21 cellular contexts compared by ENCODE assay signal in the genomic region with DNA sequence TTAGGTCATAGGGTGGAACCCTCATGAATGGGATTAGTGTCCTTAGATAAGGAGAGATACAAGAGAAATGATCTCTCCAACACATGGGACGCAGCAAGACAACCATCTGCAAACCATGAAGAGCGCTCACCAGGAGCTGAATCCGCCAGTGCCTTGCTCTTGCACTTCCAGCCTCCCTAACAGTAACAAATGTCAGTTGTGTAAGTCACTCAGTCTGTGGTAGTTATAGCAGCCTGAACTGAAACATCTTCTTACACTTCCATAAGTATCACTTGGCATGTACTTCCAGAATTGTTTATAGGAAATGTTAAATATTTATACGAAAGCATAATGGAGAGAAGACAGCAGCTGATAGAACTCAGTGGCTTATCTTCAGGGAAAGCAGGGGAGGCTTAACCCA.
"Had no signal": no experiment of that assay in that cellular context is flagged by ENCODE, and none has a peak within 500 bp of the region (broad histone marks: within the 10 kb centered on the region; RNA-seq: fewer than 3 reads in every experiment).

No MANE protein-coding gene starts in this region.

- H3K27ac ChIP-seq: brain microvascular endothelial cell, colonic mucosa, parathyroid adenoma, right lobe of liver, thoracic aorta, upper lobe of right lung had no signal

- H3K27ac Mint-ChIP-seq: activated naive CD4-positive, alpha-beta T cell treated with anti-CD3 and anti-CD28 coated beads for 36 hours; nephron; stimulated activated naive B cell treated with anti-CD40 and anti-IgM and Interleukin-4, amounts not matched to agents 10 μg/mL and 1 μg/mL and 100 μg/mL, for 72 hours had no signal

- H3K4me3 ChIP-seq: colonic mucosa, esophagus squamous epithelium, lung, right lobe of liver, thoracic aorta, upper lobe of right lung had no signal

- H3K9me3 Mint-ChIP-seq: activated naive CD4-positive, alpha-beta T cell treated with anti-CD3 and anti-CD28 coated beads for 36 hours; activated T-cell treated with anti-CD3 and anti-CD28 coated beads, Interleukin-2, amount 50 U/mL, for 4 hours; central memory CD8-positive, alpha-beta T cell; nephron; stimulated activated naive B cell treated with anti-CD40 and anti-IgM and Interleukin-4, amounts not matched to agents 10 μg/mL and 1 μg/mL and 100 μg/mL, for 72 hours had no signal

- DNase-seq: activated CD4-positive, alpha-beta T cell treated with anti-CD3 and anti-CD28 coated beads, Interleukin-2, amount 50 U/mL, for 1 hour; activated CD8-positive, alpha-beta memory T cell treated with anti-CD3 and anti-CD28 coated beads, Interleukin-2, amount 50 U/mL, for 4 hours; activated naive CD4-positive, alpha-beta T cell treated with anti-CD3 and anti-CD28 coated beads for 36 hours; activated T-cell treated with anti-CD3 and anti-CD28 coated beads, Interleukin-2, amount 50 U/mL, for 4 hours; brain microvascular endothelial cell; colonic mucosa; esophagus squamous epithelium; foreskin fibroblast; hypothalamus; islet precursor cell; left colon; midbrain; right lobe of liver; stimulated activated CD4-positive, alpha-beta T cell treated with anti-CD3 and anti-CD28 coated beads, Interleukin-4, amount 100 ng/mL, for 24 hours; stimulated activated naive B cell treated with anti-CD40 and anti-IgM and Interleukin-4, amounts not matched to agents 10 μg/mL and 1 μg/mL and 100 μg/mL, for 72 hours; upper lobe of right lung had no signal

- H3K4me1 ChIP-seq: colonic mucosa, parathyroid adenoma, upper lobe of right lung had no signal

- H3K4me1 Mint-ChIP-seq: central memory CD8-positive, alpha-beta T cell; stimulated activated naive B cell treated with anti-CD40 and anti-IgM and Interleukin-4, amounts not matched to agents 10 μg/mL and 1 μg/mL and 100 μg/mL, for 72 hours had no signal

- H3K9ac ChIP-seq: parathyroid adenoma had no signal

- H3K9me3 ChIP-seq: colonic mucosa, esophagus squamous epithelium, right lobe of liver, thoracic aorta, upper lobe of right lung had no signal

- H2AFZ ChIP-seq: parathyroid adenoma had no signal

- H3K36me3 ChIP-seq: brain microvascular endothelial cell had no signal

- H3K4me3 Mint-ChIP-seq: activated naive CD4-positive, alpha-beta T cell treated with anti-CD3 and anti-CD28 coated beads for 36 hours; activated T-cell treated with anti-CD3 and anti-CD28 coated beads, Interleukin-2, amount 50 U/mL, for 4 hours; central memory CD8-positive, alpha-beta T cell; nephron; stimulated activated naive B cell treated with anti-CD40 and anti-IgM and Interleukin-4, amounts not matched to agents 10 μg/mL and 1 μg/mL and 100 μg/mL, for 72 hours had no signal

- ATAC-seq: activated T-cell treated with anti-CD3 and anti-CD28 coated beads, Interleukin-2, amount 50 U/mL, for 4 hours; left colon; stimulated activated naive B cell treated with anti-CD40 and anti-IgM and Interleukin-4, amounts not matched to agents 10 μg/mL and 1 μg/mL and 100 μg/mL, for 72 hours; upper lobe of right lung had no signal

- H3K27me3 Mint-ChIP-seq: central memory CD8-positive, alpha-beta T cell had no signal

- H3K27me3 ChIP-seq: brain microvascular endothelial cell, colonic mucosa, right lobe of liver had no signal
